14 cellular contexts compared by ENCODE assay signal in the genomic region with DNA sequence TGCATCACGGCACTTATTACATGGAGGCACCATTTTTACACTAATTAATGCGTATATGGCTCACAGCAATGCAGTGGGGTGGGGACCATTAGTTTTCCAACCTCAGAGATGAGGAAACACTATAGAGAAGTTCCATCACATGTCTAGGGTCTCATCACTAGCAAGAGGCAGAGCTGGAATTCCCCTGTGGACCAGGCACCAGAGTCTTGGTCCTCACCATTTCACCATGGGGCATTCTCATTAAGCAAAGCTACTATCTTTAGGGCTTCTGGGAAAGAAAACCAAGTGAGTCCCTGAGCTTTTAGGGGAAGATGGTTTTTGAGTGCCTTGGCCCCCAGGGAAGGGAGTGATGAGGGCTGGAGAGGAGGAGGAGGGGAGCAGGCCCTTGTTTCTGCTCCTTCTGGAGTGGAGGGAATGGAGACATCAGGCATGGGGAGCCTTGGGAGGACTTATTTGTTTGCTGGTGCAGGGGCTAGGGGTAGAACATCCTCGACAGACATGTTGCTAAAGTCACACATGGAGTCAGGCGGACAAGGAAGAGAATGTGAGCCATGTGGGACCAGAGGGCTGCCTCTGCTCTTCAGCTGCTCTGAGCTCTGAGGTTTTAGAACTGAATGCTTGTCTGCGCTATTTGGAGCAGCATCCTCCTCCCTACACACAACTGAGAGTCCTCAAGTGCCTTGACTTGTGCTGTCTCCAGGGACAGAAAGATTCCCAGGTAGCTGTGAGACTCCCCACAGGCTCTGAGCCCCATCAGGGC. TPM values are rescaled to one million over a fixed set of nuclear protein-coding genes. Genes with fewer than 3 reads are reported as not detected.
DNase-seq lines count a peak whose midpoint lies in the region; ATAC-seq, FAIRE-seq and TF ChIP-seq lines count a peak whose summit lies in the region.
"Had no signal": no experiment of that assay in that cellular context is flagged by ENCODE, and none has a peak within 500 bp of the region (broad histone marks: within the 10 kb centered on the region; RNA-seq: fewer than 3 reads in every experiment).

No MANE protein-coding gene starts in this region.

- H3K4me2 ChIP-seq in SK-N-SH (peak overlapping the region; percentile 73), OCI-LY7 (ENCODE audit: low read length) (no peak overlapping the region)

- ATAC-seq in SK-N-SH treated with all-trans-retinoic acid at 6 μM for 48 hours (no peak), memory B cell (ENCODE audit: low read depth) (peak; percentile 54), thoracic aorta (ENCODE audit: insufficient number of reproducible peaks, low FRiP score, low read depth) (no peak)
- ATAC-seq: activated T-cell treated with anti-CD3 and anti-CD28 coated beads, Interleukin-2, amount 50 U/mL, for 4 hours had no signal

- no peak overlapping the region for H3K27ac Mint-ChIP-seq in memory B cell

- no peak for FAIRE-seq in HTR-8/SVneo (lab: Jason Lieb, UNC)
- FAIRE-seq: H54 had no signal

- no peaks in the 10 kb centered on the region for H3K36me3 ChIP-seq in SK-N-SH (replicated peaks in 1 of 2; ENCODE audit: control insufficient read depth in 1 of 2, insufficient read depth in 2 of 2, low read length in 1 of 2)
- H3K36me3 ChIP-seq in ascending aorta = no peaks in the 10 kb centered on the region
- no peaks in the 10 kb centered on the region for H3K36me3 ChIP-seq in thoracic aorta
- H3K36me3 ChIP-seq in OCI-LY7 (ENCODE audit: insufficient read depth, low read length) = no peaks in the 10 kb centered on the region

- H3K27me3 ChIP-seq in SK-N-SH (ENCODE audit: insufficient read depth) = no peaks in the 10 kb centered on the region
- H3K27me3 ChIP-seq in ascending aorta = no peaks in the 10 kb centered on the region
- no peaks in the 10 kb centered on the region for H3K27me3 ChIP-seq in thoracic aorta (replicated peaks; ENCODE audit: insufficient read depth)

- H3K9me3 ChIP-seq in SK-N-SH (no peaks in the 10 kb centered on the region), ascending aorta (no peaks in the 10 kb centered on the region), thoracic aorta (no peaks in the 10 kb centered on the region), OCI-LY7 (ENCODE audit: low read length) (no peaks in the 10 kb centered on the region)

- H3K9me2 ChIP-seq in SK-N-SH (no peaks in the 10 kb centered on the region), OCI-LY7 (ENCODE audit: insufficient read depth, low read length) (no peaks in the 10 kb centered on the region)

- H3K4me3 ChIP-seq in SK-N-SH (ENCODE audit: low read depth in 2 of 2, low read length in 1 of 2) = no peak overlapping the region
- no peak overlapping the region for H3K4me3 ChIP-seq in ascending aorta
- H3K4me3 ChIP-seq in thoracic aorta = no peak overlapping the region
- H3K4me3 ChIP-seq in OCI-LY7 (ENCODE audit: low read depth, low read length, poor library complexity, severe bottlenecking) = no peak overlapping the region

- H3K27ac ChIP-seq in SK-N-SH (ENCODE audit: low read depth in 2 of 2, low read length in 1 of 2) (peak overlapping the region in 1 of 2 experiments; percentile 99; a peak in 2 of 4 replicates), ascending aorta (peak overlapping the region; percentile 89 to 93), thoracic aorta (peak overlapping the region; percentile 96), OCI-LY7 (ENCODE audit: low read depth, low read length, poor library complexity, severe bottlenecking) (no peak overlapping the region)

- POLR2A ChIA-PET in SK-N-SH (lab: Yijun Ruan, JAX) = no interaction called here
- POLR2A ChIA-PET in OCI-LY7 (lab: Charles Lee) = interaction anchor here (0.7 to 1.0 kb wide), 2 partner anchors 12 to 752 kb away, joined by 3 to 6 read pairs; no protein-coding TSS in a partner anchor

- 0 out of 2 replicates have a peak overlapping the region, but pooled peaks have one; percentile 78 for H3K9ac ChIP-seq in SK-N-SH

- no peak for DNase-seq in SK-N-SH
- no peak for DNase-seq in ascending aorta (ENCODE audit: low spot score in 2 of 2)
- no peak for DNase-seq in memory B cell (ENCODE audit: low spot score in 2 of 2)
- DNase-seq in thoracic aorta (ENCODE audit: low spot score) = no peak
- no peak for DNase-seq in OCI-LY7 (ENCODE audit: low spot score)
- DNase-seq in HTR-8/SVneo (ENCODE audit: insufficient read length, low spot score) = no peak
- DNase-seq in activated CD4-positive, alpha-beta T cell treated with anti-CD3 and anti-CD28 coated beads for 48 hours = no peak
- DNase-seq: 8988T; activated T-cell treated with anti-CD3 and anti-CD28 coated beads, Interleukin-2, amount 50 U/mL, for 4 hours; NCI-H524; occipital lobe; T1000 had no signal

- TF ChIP-seq EP300 in SK-N-SH (IDR thresholded peaks at IDR 0.05; ENCODE audit: borderline replicate concordance in 1 of 2, low read depth in 1 of 2, low read length in 1 of 2) = no peak

- H3F3A ChIP-seq in SK-N-SH (replicated peaks; ENCODE audit: insufficient read depth) = peaks cover 33% of the 10 kb centered on the region

- WGBS in SK-N-SH (ENCODE audit: low lambda C conversion rate) = 92% methylated on average over 5 of the region's 5 CpGs

- no peak for TF ChIP-seq RAD21 in SK-N-SH (IDR thresholded peaks at IDR 0.05; ENCODE audit: low read length)

- no peaks in the 10 kb centered on the region for H3K9me3 Mint-ChIP-seq in memory B cell
- H3K9me3 Mint-ChIP-seq: activated T-cell treated with anti-CD3 and anti-CD28 coated beads, Interleukin-2, amount 50 U/mL, for 4 hours had no signal

- intact Hi-C loops in ascending aorta (cut with DNase I) (no loop called here), OCI-LY7 (cut with micrococcal nuclease; ENCODE audit: unreplicated experiment) (no loop called here)

- H3K4me3 Mint-ChIP-seq in memory B cell = no peak overlapping the region
- H3K4me3 Mint-ChIP-seq: activated T-cell treated with anti-CD3 and anti-CD28 coated beads, Interleukin-2, amount 50 U/mL, for 4 hours had no signal

- no peaks in the 10 kb centered on the region for H3K4me1 Mint-ChIP-seq in memory B cell

- no peaks in the 10 kb centered on the region for H3K79me2 ChIP-seq in SK-N-SH (ENCODE audit: insufficient read depth)
- H3K79me2 ChIP-seq in OCI-LY7 (ENCODE audit: insufficient read depth, low read depth, low read length) = no peaks in the 10 kb centered on the region

- BruUV-seq in OCI-LY7 (replicated peaks; lab: Mats Ljungman, UMichigan) = no TSS peak

- H4K20me1 ChIP-seq in SK-N-SH (ENCODE audit: insufficient read depth) = no peaks in the 10 kb centered on the region
- no peaks in the 10 kb centered on the region for H4K20me1 ChIP-seq in OCI-LY7 (ENCODE audit: insufficient read depth, low read length)

- H3K27me3 Mint-ChIP-seq in memory B cell = peaks cover 5% of the 10 kb centered on the region

- CTCF ChIA-PET in SK-N-SH (lab: Yijun Ruan, JAX) = interaction anchor here (0.7 to 1.6 kb wide), 4 partner anchors 19 to 127 kb away, joined by 3 to 6 read pairs (median 3); no protein-coding TSS in a partner anchor
- CTCF ChIA-PET in OCI-LY7 (lab: Charles Lee; ENCODE audit: unreplicated experiment) = no interaction called here

- no peaks in the 10 kb centered on the region for H3K36me3 Mint-ChIP-seq in memory B cell

- TF ChIP-seq CTCF in SK-N-SH (IDR thresholded peaks at IDR 0.05) (no peak), ascending aorta (IDR thresholded peaks at IDR 0.05) (no peak), thoracic aorta (IDR thresholded peaks at IDR 0.05) (no peak), OCI-LY7 (conservative IDR thresholded peaks at IDR 0.05; ENCODE audit: low read length) (no peak)

- peaks cover 21 to 29% of the 10 kb centered on the region in 2 experiments; a peak in 3 of 4 replicates for H3K4me1 ChIP-seq in SK-N-SH (ENCODE audit: control insufficient read depth in 1 of 2, insufficient read depth in 2 of 2, low read depth in 1 of 2, low read length in 1 of 2)
- peaks cover 17 to 32% of the 10 kb centered on the region in 2 donors for H3K4me1 ChIP-seq in ascending aorta
- peaks cover 19 to 55% of the 10 kb centered on the region in 2 donors for H3K4me1 ChIP-seq in thoracic aorta (ENCODE audit: control insufficient read depth in 1 of 2, low read depth in 2 of 2)
- no peaks in the 10 kb centered on the region for H3K4me1 ChIP-seq in OCI-LY7 (ENCODE audit: insufficient read depth, low read length, poor library complexity, severe bottlenecking)

- H2AFZ ChIP-seq in SK-N-SH (ENCODE audit: low read depth) (peak overlapping the region; percentile 53; the same call in 1 of the 2 replicates), OCI-LY7 (ENCODE audit: low read length) (no peak overlapping the region)

TF ChIP-seq in SK-N-SH, 30 proteins besides CTCF, POLR2A, EP300 and RAD21:
- TF ChIP-seq POLR2AphosphoS5 (IDR thresholded peaks at IDR 0.05; ENCODE audit: low read depth, low read length) (no peak), MEF2A (IDR thresholded peaks at IDR 0.05; ENCODE audit: borderline replicate concordance, low read depth) (no peak), TEAD4 (IDR thresholded peaks at IDR 0.05; ENCODE audit: borderline replicate concordance, insufficient read depth) (no peak), GATA2 (CRISPR knock-in tag; IDR thresholded peaks at IDR 0.05) (no peak), YY1 (IDR thresholded peaks at IDR 0.05; ENCODE audit: low read depth) (no peak), FOXM1 (IDR thresholded peaks at IDR 0.05; ENCODE audit: low read depth) (no peak)

TF ChIP-seq in SK-N-SH treated with all-trans-retinoic acid at 6 μM for 48 hours, 23 proteins besides CTCF, POLR2A, EP300 and RAD21 (continues in another document):
- TF ChIP-seq CSDC2 (CRISPR knock-in tag; IDR thresholded peaks at IDR 0.05) (no peak), SNAI2 (CRISPR knock-in tag; IDR thresholded peaks at IDR 0.05) (no peak), OSR1 (CRISPR knock-in tag; IDR thresholded peaks at IDR 0.05) (no peak)
- TF ChIP-seq, protein P1, sequence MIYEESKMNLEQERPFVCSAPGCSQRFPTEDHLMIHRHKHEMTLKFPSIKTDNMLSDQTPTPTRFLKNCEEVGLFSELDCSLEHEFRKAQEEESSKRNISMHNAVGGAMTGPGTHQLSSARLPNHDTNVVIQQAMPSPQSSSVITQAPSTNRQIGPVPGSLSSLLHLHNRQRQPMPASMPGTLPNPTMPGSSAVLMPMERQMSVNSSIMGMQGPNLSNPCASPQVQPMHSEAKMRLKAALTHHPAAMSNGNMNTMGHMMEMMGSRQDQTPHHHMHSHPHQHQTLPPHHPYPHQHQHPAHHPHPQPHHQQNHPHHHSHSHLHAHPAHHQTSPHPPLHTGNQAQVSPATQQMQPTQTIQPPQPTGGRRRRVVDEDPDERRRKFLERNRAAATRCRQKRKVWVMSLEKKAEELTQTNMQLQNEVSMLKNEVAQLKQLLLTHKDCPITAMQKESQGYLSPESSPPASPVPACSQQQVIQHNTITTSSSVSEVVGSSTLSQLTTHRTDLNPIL (CRISPR knock-in tag; IDR thresholded peaks at IDR 0.05; ENCODE audit: low read depth) = no peak

RNA-seq across cellular contexts. Expression of a gene that starts 40.3 kb away (rescaled TPM):
- polyA plus RNA-seq in SK-N-SH (2012; rRNA removed) = 23.5 and 31.2 TPM in 2 replicates
- 22.0 and 24.9 TPM in 2 replicates for polyA plus RNA-seq in SK-N-SH (2012; cell fraction: cytosol; rRNA removed)
- polyA plus RNA-seq in SK-N-SH (2012; cell fraction: nucleus; rRNA removed) = 43.4 and 96.8 TPM in 2 replicates
- total RNA-seq in ascending aorta = 7.8 TPM
- 10 to 100 TPM; 37.4 to 39.7 TPM for total RNA-seq in thoracic aorta
- total RNA-seq in OCI-LY7 (2014; rRNA removed; shearing (Covaris generic)) = 37.6 and 42.1 TPM in 2 replicates
- total RNA-seq in OCI-LY7 (2022) = 71.9 and 86.6 TPM in 2 replicates
